Comparison of ENCODE assay signal across 8 cellular contexts in genomic region chr10:102394079-102394800, GRCh38. TPM values are rescaled to one million over a fixed set of nuclear protein-coding genes. Genes with fewer than 3 reads are reported as not detected.
DNase-seq lines count a peak whose midpoint lies in the region; ATAC-seq and TF ChIP-seq lines count a peak whose summit lies in the region.

No MANE protein-coding gene starts in this region.

- H3K4me1 Mint-ChIP-seq in activated CD8-positive, alpha-beta memory T cell treated with anti-CD3 and anti-CD28 coated beads, Interleukin-2, amount 10 ng/mL, durations not matched to agents 7 days and 5 days, result peaks cover 38% of the 10 kb centered on the region
- peaks cover 25% of the 10 kb centered on the region for H3K4me1 Mint-ChIP-seq in mesothelial cell of epicardium

- H3K4me1 ChIP-seq in endocrine pancreas (ENCODE audit: control insufficient read depth, insufficient read depth, low read length), result no peaks in the 10 kb centered on the region

- H3K27ac Mint-ChIP-seq in activated CD8-positive, alpha-beta memory T cell treated with anti-CD3 and anti-CD28 coated beads, Interleukin-2, amount 10 ng/mL, durations not matched to agents 7 days and 5 days, result peak overlapping the region; percentile 90
- H3K27ac Mint-ChIP-seq in mesothelial cell of epicardium, result peak overlapping the region; percentile 99

- ATAC-seq in GM19035 (IDR thresholded peaks at IDR 0.05; ENCODE audit: unreplicated experiment) (peak; percentile 79), HG03342 (IDR thresholded peaks at IDR 0.05; ENCODE audit: unreplicated experiment) (peak; percentile 77)
- ATAC-seq in activated CD8-positive, alpha-beta memory T cell treated with anti-CD3 and anti-CD28 coated beads, Interleukin-2, amount 10 ng/mL, durations not matched to agents 7 days and 5 days, result peak; percentile 88

- no peaks in the 10 kb centered on the region for H3K9me3 ChIP-seq in endocrine pancreas (ENCODE audit: control insufficient read depth, low read length)

- no peaks in the 10 kb centered on the region for H3K27me3 ChIP-seq in endocrine pancreas (ENCODE audit: control insufficient read depth, insufficient read depth, low read length)

- peaks cover 20% of the 10 kb centered on the region for H3K36me3 Mint-ChIP-seq in activated CD8-positive, alpha-beta memory T cell treated with anti-CD3 and anti-CD28 coated beads, Interleukin-2, amount 10 ng/mL, durations not matched to agents 7 days and 5 days
- no peaks in the 10 kb centered on the region for H3K36me3 Mint-ChIP-seq in mesothelial cell of epicardium

- peak overlapping the region; percentile 61 for H3K4me3 ChIP-seq in endocrine pancreas (ENCODE audit: control insufficient read depth, insufficient read depth, low read length)

- peak; percentile 90 for TF ChIP-seq CTCF in mesothelial cell of epicardium (IDR thresholded peaks at IDR 0.05; ENCODE audit: unreplicated experiment)

- H3K9ac ChIP-seq in endocrine pancreas (ENCODE audit: control insufficient read depth, insufficient read depth, low read length), result peak overlapping the region; percentile 85

- H3K36me3 ChIP-seq in endocrine pancreas (ENCODE audit: control insufficient read depth, insufficient read depth, low read length), result no peaks in the 10 kb centered on the region

- peak overlapping the region; percentile 84 for H3K4me3 Mint-ChIP-seq in activated CD8-positive, alpha-beta memory T cell treated with anti-CD3 and anti-CD28 coated beads, Interleukin-2, amount 10 ng/mL, durations not matched to agents 7 days and 5 days
- H3K4me3 Mint-ChIP-seq in mesothelial cell of epicardium, result peak overlapping the region; percentile 75

- CTCF ChIA-PET in activated CD8-positive, alpha-beta memory T cell treated with anti-CD3 and anti-CD28 coated beads, Interleukin-2, amount 10 ng/mL, durations not matched to agents 7 days and 5 days (lab: Charles Lee), result interaction anchor here (0.7 to 16.5 kb wide), 37 partner anchors 9 to 554 kb away, joined by 3 to 271 read pairs (median 4); partner anchors contain the start of genes C10orf95, CUEDC2, ELOVL3 and FBXL15

- H3K9me3 Mint-ChIP-seq in activated CD8-positive, alpha-beta memory T cell treated with anti-CD3 and anti-CD28 coated beads, Interleukin-2, amount 10 ng/mL, durations not matched to agents 7 days and 5 days (ENCODE audit: low read depth), result no peaks in the 10 kb centered on the region
- H3K9me3 Mint-ChIP-seq in mesothelial cell of epicardium, result no peaks in the 10 kb centered on the region

- DNase-seq in C1 segment of cervical spinal cord (lab: John Stamatoyannopoulos, UW), result peak; percentile 45 to 96 (median 86)
- peak; percentile 84 to 92 for DNase-seq in NOMO-1 (lab: John Stamatoyannopoulos, UW; ENCODE audit: unreplicated experiment in 2 of 2)
- DNase-seq in activated CD8-positive, alpha-beta memory T cell treated with anti-CD3 and anti-CD28 coated beads, Interleukin-2, amount 10 ng/mL, durations not matched to agents 7 days and 5 days, result peak; percentile 99
- peak; percentile 84 to 96 for DNase-seq in mesothelial cell of epicardium (ENCODE audit: low spot score in 2 of 2, unreplicated experiment in 2 of 2)
- DNase-seq in stimulated activated CD8-positive, alpha-beta memory T cell treated with anti-CD3 and anti-CD28 coated beads, Interleukin-15, amount 100 ng/mL, for 4 hours (ENCODE audit: low read depth in 2 of 2), result peak; percentile 97 to 98

- H3K27me3 Mint-ChIP-seq in activated CD8-positive, alpha-beta memory T cell treated with anti-CD3 and anti-CD28 coated beads, Interleukin-2, amount 10 ng/mL, durations not matched to agents 7 days and 5 days, result no peaks in the 10 kb centered on the region
- H3K27me3 Mint-ChIP-seq in mesothelial cell of epicardium (ENCODE audit: low read depth), result no peaks in the 10 kb centered on the region

RNA-seq across cellular contexts. Expression of gene NFKB2, which starts 1.3 kb away (rescaled TPM):
- 100 to 1,000 TPM in 1 of 2 experiments, 10 to 100 TPM in 1; 78.1 to 199 TPM for total RNA-seq in activated CD8-positive, alpha-beta memory T cell treated with anti-CD3 and anti-CD28 coated beads, Interleukin-2, amount 10 ng/mL, durations not matched to agents 7 days and 5 days
- 51.7 to 56.6 TPM (median 55.8 TPM) in 3 replicates for total RNA-seq in mesothelial cell of epicardium

RNA-seq across cellular contexts. Expression of gene PSD, which starts 24.3 kb away (rescaled TPM):
- 1 to 10 TPM; 2.8 to 2.9 TPM for total RNA-seq in activated CD8-positive, alpha-beta memory T cell treated with anti-CD3 and anti-CD28 coated beads, Interleukin-2, amount 10 ng/mL, durations not matched to agents 7 days and 5 days
- total RNA-seq in mesothelial cell of epicardium, result 12.4 to 14.3 TPM (median 13.4 TPM) in 3 replicates

RNA-seq across cellular contexts. Expression of gene FBXL15, which starts 26.4 kb away (rescaled TPM):
- 10 to 100 TPM; 13.5 to 15.2 TPM for total RNA-seq in activated CD8-positive, alpha-beta memory T cell treated with anti-CD3 and anti-CD28 coated beads, Interleukin-2, amount 10 ng/mL, durations not matched to agents 7 days and 5 days
- 9.4 to 11.7 TPM (median 10.1 TPM) in 3 replicates for total RNA-seq in mesothelial cell of epicardium

RNA-seq across cellular contexts. Expression of gene CUEDC2, which starts 38.1 kb away (rescaled TPM):
- 10 to 100 TPM; 73.5 to 78.2 TPM for total RNA-seq in activated CD8-positive, alpha-beta memory T cell treated with anti-CD3 and anti-CD28 coated beads, Interleukin-2, amount 10 ng/mL, durations not matched to agents 7 days and 5 days
- total RNA-seq in mesothelial cell of epicardium, result 75.0 to 80.5 TPM (median 75.6 TPM) in 3 replicates

RNA-seq across cellular contexts. Expression of gene C10orf95, which starts 57.1 kb away (rescaled TPM):
- total RNA-seq in activated CD8-positive, alpha-beta memory T cell treated with anti-CD3 and anti-CD28 coated beads, Interleukin-2, amount 10 ng/mL, durations not matched to agents 7 days and 5 days, result under 1 TPM in 1 of 2 experiments, not detected in 1; 0.35 TPM
- not detected in 3 replicates for total RNA-seq in mesothelial cell of epicardium

Comparison
In these comparisons a context has a peak if more than half of its experiments do, and no peak if none do; other contexts are left out.
1. Peak in every context shown above with its lines: DNase-seq, ATAC-seq and H3K4me3 ChIP-seq.